ENCODE assay signal across 1 cellular context in the genomic region with DNA sequence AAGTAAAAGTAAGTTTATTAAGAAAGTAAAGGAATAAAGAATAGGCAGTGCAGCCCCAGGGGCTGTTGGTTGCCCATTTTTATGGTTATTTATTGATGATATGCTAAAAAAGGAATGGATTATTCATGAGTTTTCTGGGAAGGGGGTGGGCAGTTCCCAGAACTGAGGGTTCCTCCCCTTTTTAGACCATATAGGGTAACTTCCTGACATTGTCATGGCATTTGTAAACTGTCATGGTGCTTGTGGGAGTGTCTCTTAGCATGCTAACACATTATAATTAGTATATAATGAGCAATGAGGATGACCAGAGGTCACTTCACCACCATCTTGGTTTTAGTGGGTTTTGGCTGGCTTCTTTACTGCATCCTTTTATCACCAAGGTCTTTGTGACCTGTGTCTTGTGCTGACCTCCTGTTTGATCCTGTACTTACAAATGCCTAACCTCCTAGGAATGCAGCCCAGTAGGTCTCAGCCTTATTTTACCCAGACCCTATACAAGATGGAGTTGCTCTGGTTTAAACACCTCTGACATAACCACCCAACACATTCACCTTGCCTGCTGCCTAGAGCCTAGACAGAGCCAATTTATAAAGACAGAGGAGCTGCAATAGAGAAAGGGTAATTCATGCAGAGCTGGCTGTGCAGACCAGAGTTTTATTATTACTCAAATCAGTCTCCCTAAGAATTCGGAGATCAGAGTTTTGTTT.
TF ChIP-seq lines count a peak whose summit lies in the region.

No MANE protein-coding gene starts in this region.

TF ChIP-seq in GM12891, 5 proteins besides CTCF, POLR2A, EP300 and RAD21:
- TF ChIP-seq SPI1 (IDR thresholded peaks at IDR 0.05; ENCODE audit: low read depth, low read length) (no peak), PAX5 (IDR thresholded peaks at IDR 0.05; ENCODE audit: insufficient read depth, low read length, severe bottlenecking) (no peak), POLR2AphosphoS5 (IDR thresholded peaks at IDR 0.05; ENCODE audit: low read depth, low read length) (no peak), POU2F2 (IDR thresholded peaks at IDR 0.05; ENCODE audit: low read depth, low read length) (no peak), TAF1 (IDR thresholded peaks at IDR 0.05; ENCODE audit: low read depth, low read length) (no peak)
